Comparison of ENCODE assay signal across 22 cellular contexts in genomic region chr14:58964598-58964928, GRCh38.
"Had no signal": no experiment of that assay in that cellular context is flagged by ENCODE, and none has a peak within 500 bp of the region (broad histone marks: within the 10 kb centered on the region; RNA-seq: fewer than 3 reads in every experiment).

No MANE protein-coding gene starts in this region.

- ATAC-seq: effector memory CD8-positive, alpha-beta T cell; esophagus mucosa; gastrocnemius medialis; left ventricle myocardium superior; lower lobe of right lung; natural killer cell; psoas muscle; right cardiac atrium; stimulated activated memory B cell treated with anti-CD40 and anti-IgM and Interleukin-4, amounts not matched to agents 10 μg/mL and 1 μg/mL and 100 μg/mL, for 72 hours; stimulated activated naive CD8-positive, alpha-beta T cell treated with anti-CD3 and anti-CD28 coated beads, Interleukin-15, Interleukin-2, amounts not matched to agents 100 U/mL and 50 U/mL, for 24 hours had no signal

- H3K9me3 Mint-ChIP-seq: effector memory CD8-positive, alpha-beta T cell; neural crest cell; stimulated activated memory B cell treated with anti-CD40 and anti-IgM and Interleukin-4, amounts not matched to agents 10 μg/mL and 1 μg/mL and 100 μg/mL, for 72 hours had no signal

- H3K27me3 Mint-ChIP-seq: effector memory CD8-positive, alpha-beta T cell; stimulated activated memory B cell treated with anti-CD40 and anti-IgM and Interleukin-4, amounts not matched to agents 10 μg/mL and 1 μg/mL and 100 μg/mL, for 72 hours had no signal

- FAIRE-seq: keratinocyte had no signal

- H3K36me3 Mint-ChIP-seq: natural killer cell; stimulated activated memory B cell treated with anti-CD40 and anti-IgM and Interleukin-4, amounts not matched to agents 10 μg/mL and 1 μg/mL and 100 μg/mL, for 72 hours had no signal

- H3K4me3 Mint-ChIP-seq: effector memory CD8-positive, alpha-beta T cell; natural killer cell; neural crest cell; stimulated activated memory B cell treated with anti-CD40 and anti-IgM and Interleukin-4, amounts not matched to agents 10 μg/mL and 1 μg/mL and 100 μg/mL, for 72 hours had no signal

- H3K4me1 Mint-ChIP-seq: natural killer cell; neural crest cell; stimulated activated memory B cell treated with anti-CD40 and anti-IgM and Interleukin-4, amounts not matched to agents 10 μg/mL and 1 μg/mL and 100 μg/mL, for 72 hours had no signal

- H3K27ac Mint-ChIP-seq: effector memory CD8-positive, alpha-beta T cell; natural killer cell; stimulated activated memory B cell treated with anti-CD40 and anti-IgM and Interleukin-4, amounts not matched to agents 10 μg/mL and 1 μg/mL and 100 μg/mL, for 72 hours had no signal

- DNase-seq: cortex of kidney; effector memory CD8-positive, alpha-beta T cell; foreskin fibroblast; gastrocnemius medialis; head of caudate nucleus; left ventricle myocardium superior; lower lobe of right lung; natural killer cell; psoas muscle; right cardiac atrium; spleen; stimulated activated CD4-positive, alpha-beta T cell treated with anti-CD3 and anti-CD28 coated beads, Interleukin-4, amount 100 ng/mL, for 4 hours; stimulated activated naive CD8-positive, alpha-beta T cell treated with anti-CD3 and anti-CD28 coated beads, Interleukin-15, Interleukin-2, amounts not matched to agents 100 U/mL and 50 U/mL, for 24 hours; substantia nigra; testis; tibial artery; upper lobe of left lung; uterus had no signal
